ENCODE assay signal across 3 cellular contexts in the genomic region with DNA sequence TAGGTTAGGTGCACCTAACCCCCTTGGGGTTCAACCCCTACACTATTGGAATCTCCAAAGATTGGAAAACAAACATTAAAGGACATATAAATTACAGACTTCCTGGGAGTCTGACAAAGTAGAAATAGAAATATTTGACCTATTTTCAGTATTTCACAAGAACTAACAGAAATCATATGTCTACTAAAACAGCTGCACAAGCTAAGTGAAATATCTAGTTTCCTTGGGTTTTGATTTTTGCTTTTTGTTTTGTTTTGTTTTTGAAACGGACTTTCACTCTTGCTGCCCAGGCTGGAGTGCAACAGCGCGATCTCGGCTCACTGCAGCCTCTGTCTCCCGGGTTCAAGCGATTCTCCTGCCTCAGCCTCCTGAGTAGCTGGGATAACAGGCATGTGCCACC. TPM values are rescaled to one million over a fixed set of nuclear protein-coding genes. Genes with fewer than 3 reads are reported as not detected.
"Had no signal": no experiment of that assay in that cellular context is flagged by ENCODE, and none has a peak within 500 bp of the region (broad histone marks: within the 10 kb centered on the region; RNA-seq: fewer than 3 reads in every experiment).

No MANE protein-coding gene starts in this region.

RNA-seq across cellular contexts. Expression of a gene that starts 18.8 kb away (rescaled TPM):
- total RNA-seq: endodermal cell, neural crest cell had no signal

RNA-seq across cellular contexts. Expression of a gene that starts 34.7 kb away (rescaled TPM):
- total RNA-seq: left ventricle myocardium superior had no signal
